In genomic region chr14:89481167-89481566, GRCh38 we compare ENCODE assay signal across 26 cellular contexts.
A peak's percentile ranks its signal among the peaks of the same experiment; 100 is the strongest.
DNase-seq lines count a peak whose midpoint lies in the region; ATAC-seq and TF ChIP-seq lines count a peak whose summit lies in the region.
"Had no signal": no experiment of that assay in that cellular context is flagged by ENCODE, and none has a peak within 500 bp of the region (broad histone marks: within the 10 kb centered on the region; RNA-seq: fewer than 3 reads in every experiment).

No MANE protein-coding gene starts in this region.

- no peaks in the 10 kb centered on the region for H3K9me3 ChIP-seq in cardiac muscle cell (ENCODE audit: low read depth)
- no peaks in the 10 kb centered on the region for H3K9me3 ChIP-seq in neuronal stem cell (replicated peaks in 1 of 2; ENCODE audit: control insufficient read depth in 2 of 2, insufficient read depth in 1 of 2, low read depth in 1 of 2, low read length in 2 of 2)
- H3K9me3 ChIP-seq in thyroid gland = no peaks in the 10 kb centered on the region
- H3K9me3 ChIP-seq: mucosa of descending colon, testis had no signal

- TF ChIP-seq CTCF in VCaP (conservative IDR thresholded peaks at IDR 0.05) (no peak), cardiac muscle cell (IDR thresholded peaks at IDR 0.05; ENCODE audit: low read depth, low read length) (no peak), thyroid gland (IDR thresholded peaks at IDR 0.05) (no peak), progenitor cell of endocrine pancreas (IDR thresholded peaks at IDR 0.05; ENCODE audit: unreplicated experiment) (no peak)
- TF ChIP-seq CTCF in activated CD8-positive, alpha-beta T cell treated with anti-CD3 and anti-CD28 coated beads for 36 hours (IDR thresholded peaks at IDR 0.05) = no peak

- H3K4me1 Mint-ChIP-seq in activated CD8-positive, alpha-beta T cell treated with anti-CD3 and anti-CD28 coated beads for 36 hours (ENCODE audit: low read depth) = peaks cover 43% of the 10 kb centered on the region
- H3K4me1 Mint-ChIP-seq in progenitor cell of endocrine pancreas (ENCODE audit: low read depth) = peaks cover 3% of the 10 kb centered on the region

- H3K9me3 Mint-ChIP-seq in activated CD8-positive, alpha-beta T cell treated with anti-CD3 and anti-CD28 coated beads for 36 hours = peaks cover 3% of the 10 kb centered on the region
- no peaks in the 10 kb centered on the region for H3K9me3 Mint-ChIP-seq in progenitor cell of endocrine pancreas (ENCODE audit: low read depth)
- H3K9me3 Mint-ChIP-seq: activated naive CD4-positive, alpha-beta T cell treated with anti-CD3 and anti-CD28 coated beads, Interleukin-2, amount 50 U/mL, for 24 hours; activated T-helper 17 cell treated with anti-CD3 and anti-CD28 coated beads, Interleukin-2, amount 50 U/mL, for 72 hours; stimulated activated effector memory CD8-positive, alpha-beta T cell treated with anti-CD3 and anti-CD28 coated beads, Interleukin-12 subunit alpha, Interleukin-12 subunit beta, amount 100 ng/mL, for 72 hours; T-helper 1 cell treated with Interleukin-12 subunit alpha and Interleukin-12 subunit beta and Interleukin-4 antibody, amounts not matched to agents 30 μg/mL and 1 μg/mL, for 36 hours had no signal

- H3K14ac ChIP-seq in neuronal stem cell (ENCODE audit: low read length) = no peak overlapping the region

- H3K36me3 Mint-ChIP-seq in activated CD8-positive, alpha-beta T cell treated with anti-CD3 and anti-CD28 coated beads for 36 hours (ENCODE audit: low read depth) = peaks cover 36% of the 10 kb centered on the region
- H3K36me3 Mint-ChIP-seq in progenitor cell of endocrine pancreas (ENCODE audit: insufficient read depth) = peaks cover 1% of the 10 kb centered on the region
- H3K36me3 Mint-ChIP-seq: stimulated activated effector memory CD8-positive, alpha-beta T cell treated with anti-CD3 and anti-CD28 coated beads, Interleukin-12 subunit alpha, Interleukin-12 subunit beta, amount 100 ng/mL, for 72 hours had no signal

- H3K79me1 ChIP-seq in neuronal stem cell (ENCODE audit: low read depth, low read length) = no peaks in the 10 kb centered on the region

- H3K27ac ChIP-seq in VCaP = 0 out of 2 replicates have a peak overlapping the region, but pooled peaks have one; percentile 5
- H3K27ac ChIP-seq in cardiac muscle cell = peak overlapping the region; percentile 64
- no peak overlapping the region for H3K27ac ChIP-seq in neuronal stem cell (replicated peaks; ENCODE audit: low read length)
- H3K27ac ChIP-seq in thyroid gland = no peak overlapping the region
- H3K27ac ChIP-seq: C4-2B, testis had no signal

- no peak overlapping the region for H2BK12ac ChIP-seq in neuronal stem cell (ENCODE audit: low read length)

- no peak overlapping the region for H3K18ac ChIP-seq in neuronal stem cell (ENCODE audit: low read length)

- no peak overlapping the region for H4K91ac ChIP-seq in neuronal stem cell (ENCODE audit: low read depth, low read length, poor library complexity)

- no peak overlapping the region for H2BK5ac ChIP-seq in neuronal stem cell (ENCODE audit: low read length)

- no peak overlapping the region for H3K4me2 ChIP-seq in neuronal stem cell (ENCODE audit: insufficient read depth, low read length, poor library complexity, severe bottlenecking)
- H3K4me2 ChIP-seq: smooth muscle cell had no signal

- H4K8ac ChIP-seq in neuronal stem cell (ENCODE audit: low read depth, low read length) = no peak overlapping the region

- CTCF ChIA-PET in activated CD8-positive, alpha-beta T cell treated with anti-CD3 and anti-CD28 coated beads for 36 hours (lab: Charles Lee) = no interaction called here

- H3K27ac Mint-ChIP-seq in activated CD8-positive, alpha-beta T cell treated with anti-CD3 and anti-CD28 coated beads for 36 hours = no peak overlapping the region
- H3K27ac Mint-ChIP-seq in progenitor cell of endocrine pancreas = no peak overlapping the region
- H3K27ac Mint-ChIP-seq: activated naive CD4-positive, alpha-beta T cell treated with anti-CD3 and anti-CD28 coated beads, Interleukin-2, amount 50 U/mL, for 24 hours; activated T-helper 17 cell treated with anti-CD3 and anti-CD28 coated beads, Interleukin-2, amount 50 U/mL, for 72 hours; stimulated activated effector memory CD8-positive, alpha-beta T cell treated with anti-CD3 and anti-CD28 coated beads, Interleukin-12 subunit alpha, Interleukin-12 subunit beta, amount 100 ng/mL, for 72 hours; T-helper 1 cell treated with Interleukin-12 subunit alpha and Interleukin-12 subunit beta and Interleukin-4 antibody, amounts not matched to agents 30 μg/mL and 1 μg/mL, for 36 hours had no signal

- H3K27me3 ChIP-seq in cardiac muscle cell = no peaks in the 10 kb centered on the region
- no peaks in the 10 kb centered on the region for H3K27me3 ChIP-seq in neuronal stem cell (ENCODE audit: control insufficient read depth in 3 of 3, insufficient read depth in 3 of 3, low read depth in 1 of 3, low read length in 3 of 3)
- H3K27me3 ChIP-seq in thyroid gland = no peaks in the 10 kb centered on the region
- H3K27me3 ChIP-seq: dorsolateral prefrontal cortex, testis had no signal

- POLR2A ChIA-PET in activated CD8-positive, alpha-beta T cell treated with anti-CD3 and anti-CD28 coated beads for 36 hours (lab: Charles Lee) = no interaction called here

- DNase-seq in cardiac muscle cell (ENCODE audit: low read depth in 1 of 2, low spot score in 1 of 2) (no peak), neuronal stem cell (ENCODE audit: low spot score) (no peak), thyroid gland (peak; percentile 12 to 19), progenitor cell of endocrine pancreas (ENCODE audit: low spot score, unreplicated experiment) (no peak), hepatic stellate cell (ENCODE audit: low spot score) (no peak)
- no peak for DNase-seq in activated CD8-positive, alpha-beta T cell treated with anti-CD3 and anti-CD28 coated beads for 36 hours
- DNase-seq: activated CD8-positive, alpha-beta memory T cell treated with anti-CD3 and anti-CD28 coated beads, Interleukin-2, amount 50 U/mL, for 4 hours; anterior cingulate cortex; central memory CD4-positive, alpha-beta T cell; dorsolateral prefrontal cortex; H7; NCI-H1048; NCI-H187 treated with DMSO at 0.1 percent for 48 hours; NCI-H69; testis had no signal

- H3K4me3 Mint-ChIP-seq in activated CD8-positive, alpha-beta T cell treated with anti-CD3 and anti-CD28 coated beads for 36 hours = no peak overlapping the region
- H3K4me3 Mint-ChIP-seq in progenitor cell of endocrine pancreas (ENCODE audit: low read depth) = no peak overlapping the region
- H3K4me3 Mint-ChIP-seq: activated naive CD4-positive, alpha-beta T cell treated with anti-CD3 and anti-CD28 coated beads, Interleukin-2, amount 50 U/mL, for 24 hours; activated T-helper 17 cell treated with anti-CD3 and anti-CD28 coated beads, Interleukin-2, amount 50 U/mL, for 72 hours; stimulated activated effector memory CD8-positive, alpha-beta T cell treated with anti-CD3 and anti-CD28 coated beads, Interleukin-12 subunit alpha, Interleukin-12 subunit beta, amount 100 ng/mL, for 72 hours; T-helper 1 cell treated with Interleukin-12 subunit alpha and Interleukin-12 subunit beta and Interleukin-4 antibody, amounts not matched to agents 30 μg/mL and 1 μg/mL, for 36 hours had no signal

- H2AK5ac ChIP-seq in neuronal stem cell (ENCODE audit: low read depth, low read length) = no peak overlapping the region

- no peak for TF ChIP-seq POLR2A in thyroid gland (IDR thresholded peaks at IDR 0.05)

- no CpG with 5 or more reads among the region's 11 CpGs for WGBS in neuronal stem cell (ENCODE audit: extremely low coverage in 2 of 2, insufficient read length in 2 of 2, insufficient replicate concordance in 1 of 2), 2 donors
- WGBS in thyroid gland, 2 donors = 75 to 77% methylated on average over 11 of the region's 11 CpGs

- H3K4me1 ChIP-seq in cardiac muscle cell (ENCODE audit: low read depth) = peaks cover 5% of the 10 kb centered on the region
- H3K4me1 ChIP-seq in neuronal stem cell (ENCODE audit: control insufficient read depth in 2 of 2, insufficient read depth in 1 of 2, low read depth in 1 of 2, low read length in 2 of 2) = no peaks in the 10 kb centered on the region
- H3K4me1 ChIP-seq in thyroid gland = no peaks in the 10 kb centered on the region

- H2BK15ac ChIP-seq in neuronal stem cell (ENCODE audit: low read length) = no peak overlapping the region

- H3K4ac ChIP-seq in neuronal stem cell (ENCODE audit: low read length) = no peak overlapping the region

- H3K4me3 ChIP-seq in cardiac muscle cell (no peak overlapping the region), neuronal stem cell (ENCODE audit: low read length in 2 of 2) (no peak overlapping the region), thyroid gland (replicated peaks in 1 of 3) (no peak overlapping the region)
- H3K4me3 ChIP-seq: dorsolateral prefrontal cortex, GM12878, mucosa of descending colon, smooth muscle cell, testis had no signal

- intact Hi-C loops in thyroid gland (cut with DNase I) = no loop called here
- intact Hi-C loops in activated CD8-positive, alpha-beta T cell treated with anti-CD3 and anti-CD28 coated beads for 36 hours (cut with micrococcal nuclease) = no loop called here

- no peak for ATAC-seq in activated CD8-positive, alpha-beta T cell treated with anti-CD3 and anti-CD28 coated beads for 36 hours
- ATAC-seq in HG03432 (IDR thresholded peaks at IDR 0.05; ENCODE audit: unreplicated experiment) = no peak
- ATAC-seq: activated T-helper 17 cell treated with anti-CD3 and anti-CD28 coated beads, Interleukin-2, amount 50 U/mL, for 72 hours; GM12878; left lobe of liver; mucosa of descending colon; stimulated activated effector memory CD8-positive, alpha-beta T cell treated with anti-CD3 and anti-CD28 coated beads, Interleukin-12 subunit alpha, Interleukin-12 subunit beta, amount 100 ng/mL, for 72 hours had no signal

- H2AFZ ChIP-seq in neuronal stem cell (ENCODE audit: low read length) = peak overlapping the region; percentile 40

- no peak overlapping the region for H2BK120ac ChIP-seq in neuronal stem cell (ENCODE audit: low read depth, low read length)

- no peak overlapping the region for H3K23ac ChIP-seq in neuronal stem cell (ENCODE audit: low read depth, low read length, poor library complexity)

- H3K27me3 Mint-ChIP-seq in activated CD8-positive, alpha-beta T cell treated with anti-CD3 and anti-CD28 coated beads for 36 hours = no peaks in the 10 kb centered on the region
- peaks cover 4% of the 10 kb centered on the region for H3K27me3 Mint-ChIP-seq in progenitor cell of endocrine pancreas
- H3K27me3 Mint-ChIP-seq: activated naive CD4-positive, alpha-beta T cell treated with anti-CD3 and anti-CD28 coated beads, Interleukin-2, amount 50 U/mL, for 24 hours; activated T-helper 17 cell treated with anti-CD3 and anti-CD28 coated beads, Interleukin-2, amount 50 U/mL, for 72 hours had no signal

- no peak overlapping the region for H3K9ac ChIP-seq in neuronal stem cell (ENCODE audit: low read depth, low read length, poor library complexity)

- H3K36me3 ChIP-seq in cardiac muscle cell (no peaks in the 10 kb centered on the region), neuronal stem cell (replicated peaks in 1 of 2; ENCODE audit: control insufficient read depth in 2 of 2, insufficient read depth in 2 of 2, low read length in 2 of 2) (no peaks in the 10 kb centered on the region), thyroid gland (no peaks in the 10 kb centered on the region)

Comparison
In these comparisons a context has a peak if more than half of its experiments do, and no peak if none do; other contexts are left out.
1. H3K27ac ChIP-seq: peak in VCaP (single experiment) and cardiac muscle cell (single experiment); none in neuronal stem cell (single experiment) and thyroid gland (0 of 3).
2. DNase-seq: peak in thyroid gland (2 of 2); none in cardiac muscle cell (0 of 2), neuronal stem cell (single experiment), activated CD8-positive, alpha-beta T cell treated with anti-CD3 and anti-CD28 coated beads for 36 hours (single experiment), progenitor cell of endocrine pancreas (single experiment) and hepatic stellate cell (single experiment).